ENCODE assay signal across 8 cellular contexts in genomic region chr12:57726884-57727757, GRCh38. TPM values are rescaled to one million over a fixed set of nuclear protein-coding genes. Genes with fewer than 3 reads are reported as not detected.
DNase-seq lines count a peak whose midpoint lies in the region; ATAC-seq lines count a peak whose summit lies in the region.

No MANE protein-coding gene starts in this region.

- no peak overlapping the region for H3K27ac Mint-ChIP-seq in T-helper 17 cell
- peak overlapping the region in 3 of 10 donors; percentile 16 to 74 (median 22) for H3K27ac Mint-ChIP-seq in naive thymus-derived CD8-positive, alpha-beta T cell

- peaks cover 29% of the 10 kb centered on the region for H3K4me1 Mint-ChIP-seq in T-helper 17 cell
- H3K4me1 Mint-ChIP-seq in naive thymus-derived CD8-positive, alpha-beta T cell: peaks cover 11 to 35% (median 28%) of the 10 kb centered on the region in 4 donors

- H3K36me3 Mint-ChIP-seq in T-helper 17 cell (ENCODE audit: low read depth): peaks cover 11% of the 10 kb centered on the region
- H3K36me3 Mint-ChIP-seq in naive thymus-derived CD8-positive, alpha-beta T cell: peaks cover 0 to 62% (median 10%) of the 10 kb centered on the region in 3 donors

- H3K4me3 Mint-ChIP-seq in T-helper 17 cell: peak overlapping the region; percentile 56
- H3K4me3 Mint-ChIP-seq in naive thymus-derived CD8-positive, alpha-beta T cell: no peak overlapping the region

- DNase-seq in EH (ENCODE audit: low read depth) (peak; percentile 25), T-helper 17 cell (no peak), left ventricle myocardium superior (peak; percentile 77), retina (peak; percentile 77), NCI-H1417 treated with DMSO at 0.1 percent for 48 hours (lab: John Stamatoyannopoulos, UW) (no peak)
- DNase-seq in stimulated activated CD4-positive, alpha-beta T cell treated with anti-CD3 and anti-CD28 coated beads, Interleukin-2, amount 100 ng/mL, for 24 hours: no peak
- DNase-seq in naive thymus-derived CD8-positive, alpha-beta T cell: no peak

- no peaks in the 10 kb centered on the region for H3K9me3 ChIP-seq in T-helper 17 cell (ENCODE audit: control insufficient read depth, low read length, poor library complexity, severe bottlenecking)

- H3K9me3 Mint-ChIP-seq in naive thymus-derived CD8-positive, alpha-beta T cell: no peaks in the 10 kb centered on the region

- intact Hi-C loops in left ventricle myocardium superior (cut with micrococcal nuclease): no loop called here

- POLR2A ChIA-PET in naive thymus-derived CD8-positive, alpha-beta T cell (lab: Charles Lee): interaction anchor here (0.5 to 1.3 kb wide), 3 partner anchors 13 to 206 kb away, joined by 3 to 4 read pairs (median 3); partner anchors contain the start of gene OS9

- no peaks in the 10 kb centered on the region for H3K27me3 Mint-ChIP-seq in T-helper 17 cell
- no peaks in the 10 kb centered on the region for H3K27me3 Mint-ChIP-seq in naive thymus-derived CD8-positive, alpha-beta T cell

- ATAC-seq in T-helper 17 cell (no peak), left ventricle myocardium superior (peak; percentile 63), GM18861 (IDR thresholded peaks at IDR 0.05; ENCODE audit: unreplicated experiment) (no peak)
- no peak for ATAC-seq in naive thymus-derived CD8-positive, alpha-beta T cell

RNA-seq across cellular contexts. Expression of gene AGAP2, which starts 11.4 kb away (rescaled TPM):
- total RNA-seq in T-helper 17 cell (10 to 100 TPM; 46.5 to 57.6 TPM), left ventricle myocardium superior (7.5 TPM)
- 10 to 100 TPM; 54.4 to 58.8 TPM for total RNA-seq in naive thymus-derived CD8-positive, alpha-beta T cell
- polyA plus RNA-seq in naive thymus-derived CD8-positive, alpha-beta T cell: 1 to 10 TPM; 4.3 to 6.9 (median 5.6) TPM

RNA-seq across cellular contexts. Expression of gene TSPAN31, which starts 17.7 kb away (rescaled TPM):
- total RNA-seq in T-helper 17 cell (10 to 100 TPM in 1 of 2 donors, 1 to 10 TPM in 1; 9.6 to 11.8 TPM), left ventricle myocardium superior (32.8 TPM)
- total RNA-seq in naive thymus-derived CD8-positive, alpha-beta T cell: 10 to 100 TPM; 22.5 to 24.8 TPM
- polyA plus RNA-seq in naive thymus-derived CD8-positive, alpha-beta T cell: 10 to 100 TPM; 42.2 to 53.3 (median 47.3) TPM

RNA-seq across cellular contexts. Expression of gene CDK4, which starts 25.0 kb away (rescaled TPM):
- total RNA-seq in T-helper 17 cell: 10 to 100 TPM; 20.8 to 21.3 TPM
- total RNA-seq in left ventricle myocardium superior: 42.1 TPM
- 10 to 100 TPM; 44.6 to 49.0 TPM for total RNA-seq in naive thymus-derived CD8-positive, alpha-beta T cell
- polyA plus RNA-seq in naive thymus-derived CD8-positive, alpha-beta T cell: 100 to 1,000 TPM in 1 of 3 donors, 10 to 100 TPM in 2; 71.3 to 101 (median 80.5) TPM

RNA-seq across cellular contexts. Expression of gene MARCHF9, which starts 27.8 kb away (rescaled TPM):
- total RNA-seq in T-helper 17 cell (10 to 100 TPM; 45.3 to 62.4 TPM), left ventricle myocardium superior (15.6 TPM)
- total RNA-seq in naive thymus-derived CD8-positive, alpha-beta T cell: 10 to 100 TPM; 59.5 to 64.8 TPM
- 1 to 10 TPM; 2.2 to 6.6 (median 4.5) TPM for polyA plus RNA-seq in naive thymus-derived CD8-positive, alpha-beta T cell

RNA-seq across cellular contexts. Expression of gene OS9, which starts 33.2 kb away (rescaled TPM):
- total RNA-seq in T-helper 17 cell (100 to 1,000 TPM; 138 to 142 TPM), left ventricle myocardium superior (104 TPM)
- 100 to 1,000 TPM; 158 to 166 TPM for total RNA-seq in naive thymus-derived CD8-positive, alpha-beta T cell
- polyA plus RNA-seq in naive thymus-derived CD8-positive, alpha-beta T cell: 10 to 100 TPM; 53.6 to 56.3 (median 53.6) TPM

Comparison
In these comparisons a context has a peak if more than half of its experiments do, and no peak if none do; other contexts are left out.
1. DNase-seq: peak in EH (single experiment), left ventricle myocardium superior (single experiment) and retina (single experiment); none in T-helper 17 cell (0 of 3), stimulated activated CD4-positive, alpha-beta T cell treated with anti-CD3 and anti-CD28 coated beads, Interleukin-2, amount 100 ng/mL, for 24 hours (0 of 2), naive thymus-derived CD8-positive, alpha-beta T cell (0 of 10) and NCI-H1417 treated with DMSO at 0.1 percent for 48 hours (single experiment).